Comparison of ENCODE assay signal across 8 cellular contexts in genomic region chr9:7799234-7799933, GRCh38.
DNase-seq lines count a peak whose midpoint lies in the region; ATAC-seq and TF ChIP-seq lines count a peak whose summit lies in the region.

Gene DMAC1, minus strand, starts transcription at chr9:7799778. Its CDS starts 44 bp downstream, at chr9:7799734.

- H3K4me3 ChIP-seq in choroid plexus epithelial cell (ENCODE audit: low read depth, low read length) = peak within 1 kb of the TSS; percentile 92

- ATAC-seq in GM18870 (IDR thresholded peaks at IDR 0.05; ENCODE audit: unreplicated experiment) (peak; percentile 84), HG03139 (IDR thresholded peaks at IDR 0.05; ENCODE audit: unreplicated experiment) (peak; percentile 93)

- DNase-seq in AG08395 (ENCODE audit: low spot score) = peak; percentile 87
- peak; percentile 94 for DNase-seq in NCI-H226
- DNase-seq in activated CD4-positive, alpha-beta T cell treated with anti-CD3 and anti-CD28 coated beads for 24 hours (ENCODE audit: low read depth in 2 of 2) = peak; percentile 59 to 63
- peak; percentile 87 for DNase-seq in choroid plexus epithelial cell (ENCODE audit: low read depth)
- peak; percentile 93 for DNase-seq in kidney tubule cell (ENCODE audit: low spot score)
- peak; percentile 47 to 66 (median 54) for DNase-seq in stimulated activated CD4-positive, alpha-beta T cell treated with anti-CD3 and anti-CD28 coated beads, Interleukin-1b, Interleukin-23, amount 100 ng/mL, for 24 hours (ENCODE audit: low read depth in 4 of 4, low spot score in 1 of 4)

- no peak for TF ChIP-seq CTCF in choroid plexus epithelial cell (conservative IDR thresholded peaks at IDR 0.05; ENCODE audit: low read depth, low read length)

Comparison
In these comparisons a context has a peak if more than half of its experiments do, and no peak if none do; other contexts are left out.
1. Peak in every context shown above with its lines: DNase-seq, ATAC-seq and H3K4me3 ChIP-seq.